Comparison of ENCODE assay signal across 2 cellular contexts in the genomic region with DNA sequence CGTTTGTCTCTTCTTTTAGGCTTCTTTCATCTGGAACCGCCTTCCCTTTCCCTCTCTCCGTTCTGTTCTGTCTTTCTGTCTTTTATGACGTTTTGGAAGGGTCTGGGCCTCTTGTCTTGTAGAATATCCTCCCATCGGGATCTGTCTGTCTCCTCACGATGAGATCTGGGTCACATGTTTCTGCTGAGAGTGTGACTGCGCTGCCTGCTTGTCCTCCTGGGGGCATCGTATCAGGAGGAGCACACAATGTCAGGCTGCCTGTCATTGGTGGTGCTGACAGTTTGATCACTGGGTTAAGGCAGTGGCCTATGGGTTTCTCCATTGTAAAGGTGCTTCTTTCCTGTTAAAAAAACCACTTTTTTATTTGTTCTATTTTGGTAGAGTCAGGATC.
A peak's percentile ranks its signal among the peaks of the same experiment; 100 is the strongest.
TF ChIP-seq lines count a peak whose summit lies in the region.

No MANE protein-coding gene starts in this region.

TF ChIP-seq in GM23338, 12 proteins besides CTCF, POLR2A, EP300 and RAD21:
- TF ChIP-seq STAT1 (IDR thresholded peaks at IDR 0.05; ENCODE audit: unreplicated experiment) (no peak), JUNB (IDR thresholded peaks at IDR 0.05; ENCODE audit: unreplicated experiment) (no peak), REST (IDR thresholded peaks at IDR 0.05; ENCODE audit: unreplicated experiment) (no peak), POLR2AphosphoS5 (IDR thresholded peaks at IDR 0.05; ENCODE audit: low read depth) (no peak), ZNF331 (CRISPR knock-in tag; IDR thresholded peaks at IDR 0.05; ENCODE audit: low read depth) (no peak), ETS1 (IDR thresholded peaks at IDR 0.05) (no peak)
- TF ChIP-seq, protein P1, sequence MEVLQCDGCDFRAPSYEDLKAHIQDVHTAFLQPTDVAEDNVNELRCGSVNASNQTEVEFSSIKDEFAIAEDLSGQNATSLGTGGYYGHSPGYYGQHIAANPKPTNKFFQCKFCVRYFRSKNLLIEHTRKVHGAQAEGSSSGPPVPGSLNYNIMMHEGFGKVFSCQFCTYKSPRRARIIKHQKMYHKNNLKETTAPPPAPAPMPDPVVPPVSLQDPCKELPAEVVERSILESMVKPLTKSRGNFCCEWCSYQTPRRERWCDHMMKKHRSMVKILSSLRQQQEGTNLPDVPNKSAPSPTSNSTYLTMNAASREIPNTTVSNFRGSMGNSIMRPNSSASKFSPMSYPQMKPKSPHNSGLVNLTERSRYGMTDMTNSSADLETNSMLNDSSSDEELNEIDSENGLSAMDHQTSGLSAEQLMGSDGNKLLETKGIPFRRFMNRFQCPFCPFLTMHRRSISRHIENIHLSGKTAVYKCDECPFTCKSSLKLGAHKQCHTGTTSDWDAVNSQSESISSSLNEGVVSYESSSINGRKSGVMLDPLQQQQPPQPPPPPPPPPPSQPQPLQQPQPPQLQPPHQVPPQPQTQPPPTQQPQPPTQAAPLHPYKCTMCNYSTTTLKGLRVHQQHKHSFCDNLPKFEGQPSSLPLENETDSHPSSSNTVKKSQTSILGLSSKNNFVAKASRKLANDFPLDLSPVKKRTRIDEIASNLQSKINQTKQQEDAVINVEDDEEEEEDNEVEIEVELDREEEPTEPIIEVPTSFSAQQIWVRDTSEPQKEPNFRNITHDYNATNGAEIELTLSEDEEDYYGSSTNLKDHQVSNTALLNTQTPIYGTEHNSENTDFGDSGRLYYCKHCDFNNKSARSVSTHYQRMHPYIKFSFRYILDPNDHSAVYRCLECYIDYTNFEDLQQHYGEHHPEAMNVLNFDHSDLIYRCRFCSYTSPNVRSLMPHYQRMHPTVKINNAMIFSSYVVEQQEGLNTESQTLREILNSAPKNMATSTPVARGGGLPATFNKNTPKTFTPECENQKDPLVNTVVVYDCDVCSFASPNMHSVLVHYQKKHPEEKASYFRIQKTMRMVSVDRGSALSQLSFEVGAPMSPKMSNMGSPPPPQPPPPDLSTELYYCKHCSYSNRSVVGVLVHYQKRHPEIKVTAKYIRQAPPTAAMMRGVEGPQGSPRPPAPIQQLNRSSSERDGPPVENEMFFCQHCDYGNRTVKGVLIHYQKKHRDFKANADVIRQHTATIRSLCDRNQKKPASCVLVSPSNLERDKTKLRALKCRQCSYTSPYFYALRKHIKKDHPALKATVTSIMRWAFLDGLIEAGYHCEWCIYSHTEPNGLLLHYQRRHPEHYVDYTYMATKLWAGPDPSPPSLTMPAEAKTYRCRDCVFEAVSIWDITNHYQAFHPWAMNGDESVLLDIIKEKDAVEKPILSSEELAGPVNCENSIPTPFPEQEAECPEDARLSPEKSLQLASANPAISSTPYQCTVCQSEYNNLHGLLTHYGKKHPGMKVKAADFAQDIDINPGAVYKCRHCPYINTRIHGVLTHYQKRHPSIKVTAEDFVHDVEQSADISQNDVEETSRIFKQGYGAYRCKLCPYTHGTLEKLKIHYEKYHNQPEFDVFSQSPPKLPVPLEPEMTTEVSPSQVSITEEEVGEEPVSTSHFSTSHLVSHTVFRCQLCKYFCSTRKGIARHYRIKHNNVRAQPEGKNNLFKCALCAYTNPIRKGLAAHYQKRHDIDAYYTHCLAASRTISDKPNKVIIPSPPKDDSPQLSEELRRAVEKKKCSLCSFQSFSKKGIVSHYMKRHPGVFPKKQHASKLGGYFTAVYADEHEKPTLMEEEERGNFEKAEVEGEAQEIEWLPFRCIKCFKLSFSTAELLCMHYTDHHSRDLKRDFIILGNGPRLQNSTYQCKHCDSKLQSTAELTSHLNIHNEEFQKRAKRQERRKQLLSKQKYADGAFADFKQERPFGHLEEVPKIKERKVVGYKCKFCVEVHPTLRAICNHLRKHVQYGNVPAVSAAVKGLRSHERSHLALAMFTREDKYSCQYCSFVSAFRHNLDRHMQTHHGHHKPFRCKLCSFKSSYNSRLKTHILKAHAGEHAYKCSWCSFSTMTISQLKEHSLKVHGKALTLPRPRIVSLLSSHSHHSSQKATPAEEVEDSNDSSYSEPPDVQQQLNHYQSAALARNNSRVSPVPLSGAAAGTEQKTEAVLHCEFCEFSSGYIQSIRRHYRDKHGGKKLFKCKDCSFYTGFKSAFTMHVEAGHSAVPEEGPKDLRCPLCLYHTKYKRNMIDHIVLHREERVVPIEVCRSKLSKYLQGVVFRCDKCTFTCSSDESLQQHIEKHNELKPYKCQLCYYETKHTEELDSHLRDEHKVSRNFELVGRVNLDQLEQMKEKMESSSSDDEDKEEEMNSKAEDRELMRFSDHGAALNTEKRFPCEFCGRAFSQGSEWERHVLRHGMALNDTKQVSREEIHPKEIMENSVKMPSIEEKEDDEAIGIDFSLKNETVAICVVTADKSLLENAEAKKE (CRISPR knock-in tag; IDR thresholded peaks at IDR 0.05), result no peak

TF ChIP-seq in H1, 55 proteins besides CTCF, POLR2A, EP300 and RAD21:
- TF ChIP-seq, protein P2, sequence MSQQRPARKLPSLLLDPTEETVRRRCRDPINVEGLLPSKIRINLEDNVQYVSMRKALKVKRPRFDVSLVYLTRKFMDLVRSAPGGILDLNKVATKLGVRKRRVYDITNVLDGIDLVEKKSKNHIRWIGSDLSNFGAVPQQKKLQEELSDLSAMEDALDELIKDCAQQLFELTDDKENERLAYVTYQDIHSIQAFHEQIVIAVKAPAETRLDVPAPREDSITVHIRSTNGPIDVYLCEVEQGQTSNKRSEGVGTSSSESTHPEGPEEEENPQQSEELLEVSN (IDR thresholded peaks at IDR 0.05), result peak; percentile 38; the same call in 1 of the 2 replicates
- peak; percentile 15 for TF ChIP-seq USF2 (IDR thresholded peaks at IDR 0.05; ENCODE audit: low read length)
- TF ChIP-seq SP4 (IDR thresholded peaks at IDR 0.05; ENCODE audit: low read length), result no peak
- TF ChIP-seq MAX (IDR thresholded peaks at IDR 0.05), result peak; percentile 68
- TF ChIP-seq POU5F1 (IDR thresholded peaks at IDR 0.05; ENCODE audit: low read depth, low read length), result no peak
- TF ChIP-seq JUND (IDR thresholded peaks at IDR 0.05; ENCODE audit: low read length), result no peak
